Comparison of ENCODE assay signal across 8 cellular contexts in the genomic region with DNA sequence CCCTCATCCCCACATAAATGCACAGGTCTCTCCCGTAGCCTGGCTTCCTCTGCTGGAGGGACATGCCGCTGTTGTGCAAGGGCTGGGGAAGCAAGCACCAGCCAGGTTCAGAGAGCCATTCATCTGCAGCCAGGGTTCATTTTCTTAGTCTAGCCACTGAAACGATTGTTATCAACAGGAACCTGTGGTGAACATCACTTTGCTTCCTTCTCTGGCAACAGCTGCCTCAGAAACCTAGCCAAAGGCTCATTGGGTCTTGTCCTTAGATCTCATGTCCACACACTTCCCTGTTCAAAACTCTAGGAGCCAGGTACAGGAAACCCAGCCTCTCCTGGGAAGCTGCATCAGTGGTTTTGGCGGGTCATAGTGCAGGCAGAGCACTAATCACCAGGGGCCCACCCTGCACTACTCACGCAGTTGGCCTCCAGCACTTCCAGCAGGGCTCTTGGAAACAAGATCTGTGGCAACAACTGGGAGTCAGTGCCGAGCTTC. TPM values are rescaled to one million over a fixed set of nuclear protein-coding genes. Genes with fewer than 3 reads are reported as not detected.
DNase-seq lines count a peak whose midpoint lies in the region; ATAC-seq and TF ChIP-seq lines count a peak whose summit lies in the region.

No MANE protein-coding gene starts in this region.

- intact Hi-C loops in mucosa of descending colon (cut with DNase I, micrococcal nuclease) (no loop called here), CD14-positive monocyte (cut with micrococcal nuclease) (no loop called here)

- H3K27me3 ChIP-seq in DND-41 (ENCODE audit: insufficient read depth, low read length, poor library complexity): no peaks in the 10 kb centered on the region

- peak overlapping the region; percentile 77 for H3K4me3 Mint-ChIP-seq in activated naive CD4-positive, alpha-beta T cell treated with anti-CD3 and anti-CD28 coated beads, Interleukin-2, amount 50 U/mL, for 24 hours
- H3K4me3 Mint-ChIP-seq in CD14-positive monocyte: no peak overlapping the region

- H3K9me3 Mint-ChIP-seq in activated naive CD4-positive, alpha-beta T cell treated with anti-CD3 and anti-CD28 coated beads, Interleukin-2, amount 50 U/mL, for 24 hours: peaks cover 5% of the 10 kb centered on the region
- no peaks in the 10 kb centered on the region for H3K9me3 Mint-ChIP-seq in CD14-positive monocyte

- no peak overlapping the region for H2AFZ ChIP-seq in DND-41 (ENCODE audit: low read depth, low read length)

- DNase-seq in DND-41 (peak; percentile 86), KBM-7 (peak; percentile 93), mucosa of descending colon (peak in 1 of 3 donors; percentile 12), CD14-positive monocyte (ENCODE audit: low spot score) (no peak), nucleus accumbens (lab: John Stamatoyannopoulos, UW) (no peak)

- H3K9me3 ChIP-seq in DND-41 (ENCODE audit: insufficient read depth, low read length, severe bottlenecking): no peaks in the 10 kb centered on the region
- no peaks in the 10 kb centered on the region for H3K9me3 ChIP-seq in mucosa of descending colon

- H3K4me3 ChIP-seq in DND-41 (ENCODE audit: low read depth in 1 of 2, low read length in 2 of 2) (peak overlapping the region in 1 of 2 experiments; percentile 10; a peak in 1 of 4 replicates), mucosa of descending colon (no peak overlapping the region)

- peaks cover 51% of the 10 kb centered on the region for H3K79me2 ChIP-seq in DND-41 (ENCODE audit: insufficient read depth, low read length)

- ATAC-seq in DND-41 (ENCODE audit: insufficient read depth, low read depth) (peak; percentile 81), GM21367 (IDR thresholded peaks at IDR 0.05; ENCODE audit: unreplicated experiment) (peak; percentile 56), mucosa of descending colon (peak; percentile 71), HG02970 (IDR thresholded peaks at IDR 0.05; ENCODE audit: low FRiP score, unreplicated experiment) (no peak)

- H4K20me1 ChIP-seq in DND-41 (ENCODE audit: insufficient read depth, low read length): no peaks in the 10 kb centered on the region

- H3K27ac ChIP-seq in DND-41 (ENCODE audit: low read length): peak overlapping the region; percentile 93

- peak overlapping the region; percentile 51 for H3K4me2 ChIP-seq in DND-41 (ENCODE audit: insufficient read depth, low read length)

- in situ Hi-C loops in KBM-7 (cut with MboI; ENCODE audit: low pct_unique_long_range_greater_than_20kb, low sequenced_read_pairs): no loop called here

- peak overlapping the region; percentile 97 for H3K27ac Mint-ChIP-seq in activated naive CD4-positive, alpha-beta T cell treated with anti-CD3 and anti-CD28 coated beads, Interleukin-2, amount 50 U/mL, for 24 hours
- peak overlapping the region in 1 of 7 donors; percentile 61 for H3K27ac Mint-ChIP-seq in CD14-positive monocyte

- peaks cover 44% of the 10 kb centered on the region for H3K36me3 ChIP-seq in DND-41 (ENCODE audit: insufficient read depth, low read length)
- no peaks in the 10 kb centered on the region for H3K36me3 ChIP-seq in mucosa of descending colon (ENCODE audit: low read depth)

- peak; percentile 3 for TF ChIP-seq CTCF in DND-41 (IDR thresholded peaks at IDR 0.05; ENCODE audit: borderline replicate concordance, extremely low read depth, low read length, poor library complexity, severe bottlenecking)
- TF ChIP-seq CTCF in mucosa of descending colon (IDR thresholded peaks at IDR 0.05): no peak
- no peak for TF ChIP-seq CTCF in CD14-positive monocyte (IDR thresholded peaks at IDR 0.05)

- H3K9ac ChIP-seq in DND-41 (ENCODE audit: low read depth, low read length): peak overlapping the region; percentile 51

- H3K27me3 Mint-ChIP-seq in activated naive CD4-positive, alpha-beta T cell treated with anti-CD3 and anti-CD28 coated beads, Interleukin-2, amount 50 U/mL, for 24 hours: no peaks in the 10 kb centered on the region
- no peaks in the 10 kb centered on the region for H3K27me3 Mint-ChIP-seq in CD14-positive monocyte (ENCODE audit: low read depth in 3 of 3)

- H3K4me1 ChIP-seq in DND-41 (ENCODE audit: insufficient read depth, low read length) (peaks cover 94% of the 10 kb centered on the region), mucosa of descending colon (ENCODE audit: low read depth) (no peaks in the 10 kb centered on the region)

- peaks cover 89% of the 10 kb centered on the region for H3K4me1 Mint-ChIP-seq in activated naive CD4-positive, alpha-beta T cell treated with anti-CD3 and anti-CD28 coated beads, Interleukin-2, amount 50 U/mL, for 24 hours
- H3K4me1 Mint-ChIP-seq in CD14-positive monocyte: peaks cover 15% of the 10 kb centered on the region

- H3K36me3 Mint-ChIP-seq in activated naive CD4-positive, alpha-beta T cell treated with anti-CD3 and anti-CD28 coated beads, Interleukin-2, amount 50 U/mL, for 24 hours: peaks cover 29% of the 10 kb centered on the region
- peaks cover 62 to 68% of the 10 kb centered on the region in 2 donors for H3K36me3 Mint-ChIP-seq in CD14-positive monocyte

RNA-seq across cellular contexts. Expression of a gene that starts 47.0 kb away (rescaled TPM):
- total RNA-seq in mucosa of descending colon: 10 to 100 TPM; 21.5 to 35.2 (median 28.4) TPM
- 1 to 10 TPM; 4.4 to 5.1 TPM for polyA plus RNA-seq in CD14-positive monocyte

RNA-seq across cellular contexts. Expression of a gene that starts 47.3 kb away (rescaled TPM):
- total RNA-seq in mucosa of descending colon: 10 to 100 TPM; 20.0 to 26.4 (median 21.0) TPM
- 10 to 100 TPM; 33.7 to 42.0 TPM for polyA plus RNA-seq in CD14-positive monocyte

Comparison
In these comparisons a context has a peak if more than half of its experiments do, and no peak if none do; other contexts are left out.
1. DNase-seq: peak in DND-41 (single experiment) and KBM-7 (single experiment); none in CD14-positive monocyte (single experiment) and nucleus accumbens (0 of 56).